Comparison of ENCODE assay signal across 1 cellular context in the genomic region with DNA sequence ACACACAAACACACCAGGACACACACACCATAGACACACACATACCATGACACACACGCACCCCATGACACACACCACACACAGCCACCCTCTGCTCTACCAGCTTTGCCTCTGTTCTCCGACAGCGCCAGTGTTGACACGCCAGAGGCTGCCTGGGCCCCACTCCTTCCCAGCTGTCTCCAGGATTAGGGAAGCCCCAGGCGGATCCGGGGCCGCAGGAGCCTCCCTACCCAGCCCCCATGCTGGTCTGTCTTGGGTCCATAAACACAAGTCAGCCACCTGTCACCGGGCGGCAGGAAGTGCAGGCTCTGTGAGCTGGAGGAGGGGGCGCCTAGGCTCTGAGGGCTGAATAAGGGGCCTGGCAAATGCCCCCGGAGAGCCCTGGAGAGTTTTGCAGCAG.
TF ChIP-seq lines count a peak whose summit lies in the region.

No MANE protein-coding gene starts in this region.

TF ChIP-seq in HepG2, 621 proteins besides CTCF, POLR2A, EP300 and RAD21 (continued from another document):
- TF ChIP-seq SOX5 (CRISPR knock-in tag; IDR thresholded peaks at IDR 0.05; ENCODE audit: borderline replicate concordance) (no peak), AGO2 (optimal IDR thresholded peaks at IDR 0.05; ENCODE audit: low read depth, low read length) (peak; percentile 40), NRL (CRISPR knock-in tag; IDR thresholded peaks at IDR 0.05; ENCODE audit: borderline replicate concordance) (0 out of 2 replicates have a peak, but pooled peaks have one; percentile 26), ZNF687 (CRISPR knock-in tag; IDR thresholded peaks at IDR 0.05) (peak; percentile 46), ZBTB33 (CRISPR knock-in tag; IDR thresholded peaks at IDR 0.05) (peak; percentile 61; the same call in 1 of the 2 replicates), ZNF646 (CRISPR knock-in tag; IDR thresholded peaks at IDR 0.05) (peak; percentile 83), ZNF768 (CRISPR knock-in tag; IDR thresholded peaks at IDR 0.05) (0 out of 2 replicates have a peak, but pooled peaks have one; percentile 9), HNRNPL (IDR thresholded peaks at IDR 0.05; ENCODE audit: low read depth, low read length) (peak; percentile 50; the same call in 1 of the 2 replicates), GABPB1 (CRISPR knock-in tag; IDR thresholded peaks at IDR 0.05) (peak; percentile 36; the same call in 1 of the 2 replicates), ZNF501 (CRISPR knock-in tag; IDR thresholded peaks at IDR 0.05) (no peak), PATZ1 (CRISPR knock-in tag; IDR thresholded peaks at IDR 0.05) (peak; percentile 25; the same call in 1 of the 2 replicates)
- TF ChIP-seq, protein P1, sequence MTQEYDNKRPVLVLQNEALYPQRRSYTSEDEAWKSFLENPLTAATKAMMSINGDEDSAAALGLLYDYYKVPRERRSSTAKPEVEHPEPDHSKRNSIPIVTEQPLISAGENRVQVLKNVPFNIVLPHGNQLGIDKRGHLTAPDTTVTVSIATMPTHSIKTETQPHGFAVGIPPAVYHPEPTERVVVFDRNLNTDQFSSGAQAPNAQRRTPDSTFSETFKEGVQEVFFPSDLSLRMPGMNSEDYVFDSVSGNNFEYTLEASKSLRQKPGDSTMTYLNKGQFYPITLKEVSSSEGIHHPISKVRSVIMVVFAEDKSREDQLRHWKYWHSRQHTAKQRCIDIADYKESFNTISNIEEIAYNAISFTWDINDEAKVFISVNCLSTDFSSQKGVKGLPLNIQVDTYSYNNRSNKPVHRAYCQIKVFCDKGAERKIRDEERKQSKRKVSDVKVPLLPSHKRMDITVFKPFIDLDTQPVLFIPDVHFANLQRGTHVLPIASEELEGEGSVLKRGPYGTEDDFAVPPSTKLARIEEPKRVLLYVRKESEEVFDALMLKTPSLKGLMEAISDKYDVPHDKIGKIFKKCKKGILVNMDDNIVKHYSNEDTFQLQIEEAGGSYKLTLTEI (CRISPR knock-in tag; conservative IDR thresholded peaks at IDR 0.05): no peak
